Comparison of ENCODE assay signal across 20 cellular contexts in the genomic region with DNA sequence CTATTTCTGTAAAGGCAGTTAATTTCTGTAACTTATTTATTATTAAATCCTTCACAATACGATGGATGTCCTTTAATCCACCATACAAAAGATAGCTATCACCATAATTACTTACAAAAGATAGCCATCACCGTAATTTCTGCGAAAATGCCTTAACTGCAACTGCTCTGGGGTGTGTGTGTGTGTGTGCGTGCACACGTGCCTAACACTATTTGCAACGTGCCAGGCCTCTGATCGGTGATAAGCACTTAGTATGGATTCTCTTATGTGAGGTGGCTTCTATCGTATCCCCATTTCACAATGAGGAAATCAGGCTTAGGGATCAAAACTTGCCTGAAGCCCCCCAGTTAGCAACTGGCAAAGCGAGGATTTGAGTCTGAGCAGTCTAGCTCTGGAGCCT.
"Had no signal": no experiment of that assay in that cellular context is flagged by ENCODE, and none has a peak within 500 bp of the region (broad histone marks: within the 10 kb centered on the region; RNA-seq: fewer than 3 reads in every experiment).

No MANE protein-coding gene starts in this region.

- H3K36me3 ChIP-seq: MG63, SJSA1 had no signal

- H3K9me3 ChIP-seq: MG63, SJSA1 had no signal

- H3K4me1 ChIP-seq: SJSA1 had no signal

- DNase-seq: IMR-90, Karpas-422, KG1, MG63, NCI-H1092 treated with DMSO at 0.1 percent for 48 hours, NCI-H1436, NCI-H187, NCI-H2029, NCI-H2081 treated with DMSO at 0.1 percent for 48 hours, NCI-H2171, NCI-H226, NCI-H446, NCI-H510A, NCI-H524 treated with DMSO at 0.1 percent for 48 hours, NCI-H69, NCI-H774, Right ventricle myocardium superior, RPMI8226, SIG-M5 had no signal

- H3K27me3 ChIP-seq: MG63, SJSA1 had no signal

- H3K4me3 ChIP-seq: MG63, SJSA1 had no signal

- H3K27ac ChIP-seq: SJSA1 had no signal
